8 cellular contexts compared by ENCODE assay signal in the genomic region with DNA sequence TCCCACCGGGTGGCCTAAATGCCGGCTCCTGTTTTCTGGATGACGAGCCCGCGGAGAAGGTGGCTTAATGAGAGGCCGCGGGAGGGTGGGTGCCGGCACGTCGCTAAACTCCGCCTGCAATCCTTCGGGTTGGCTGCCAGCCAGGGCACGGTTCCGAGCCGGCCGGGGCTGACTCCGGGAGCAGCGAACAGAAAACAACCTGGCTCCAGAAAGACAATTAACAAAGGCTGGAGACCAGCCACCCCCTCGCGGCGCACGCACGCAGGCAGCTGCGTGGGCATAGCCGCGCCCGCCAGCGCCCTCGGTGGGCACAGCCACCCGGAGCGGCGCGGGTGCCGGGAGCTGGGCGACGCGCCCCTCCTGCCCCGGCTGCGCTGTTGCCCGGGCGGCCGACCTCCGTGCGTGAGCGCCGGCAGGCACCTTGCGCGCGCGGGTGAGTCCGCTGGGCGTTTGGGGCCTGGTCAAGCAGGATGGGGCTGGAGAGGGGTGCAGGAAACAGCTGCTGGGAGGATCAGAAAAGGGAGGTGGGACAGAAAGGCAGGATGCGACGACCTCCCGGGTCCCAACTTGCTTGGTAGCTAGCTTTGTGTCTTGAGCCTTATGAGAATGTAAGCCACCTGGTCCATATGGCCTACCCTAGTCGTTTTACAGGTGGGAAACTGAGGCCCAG. TPM values are rescaled to one million over a fixed set of nuclear protein-coding genes. Genes with fewer than 3 reads are reported as not detected.
A peak's percentile ranks its signal among the peaks of the same experiment; 100 is the strongest.
DNase-seq lines count a peak whose midpoint lies in the region; ATAC-seq and TF ChIP-seq lines count a peak whose summit lies in the region.

A gene with protein sequence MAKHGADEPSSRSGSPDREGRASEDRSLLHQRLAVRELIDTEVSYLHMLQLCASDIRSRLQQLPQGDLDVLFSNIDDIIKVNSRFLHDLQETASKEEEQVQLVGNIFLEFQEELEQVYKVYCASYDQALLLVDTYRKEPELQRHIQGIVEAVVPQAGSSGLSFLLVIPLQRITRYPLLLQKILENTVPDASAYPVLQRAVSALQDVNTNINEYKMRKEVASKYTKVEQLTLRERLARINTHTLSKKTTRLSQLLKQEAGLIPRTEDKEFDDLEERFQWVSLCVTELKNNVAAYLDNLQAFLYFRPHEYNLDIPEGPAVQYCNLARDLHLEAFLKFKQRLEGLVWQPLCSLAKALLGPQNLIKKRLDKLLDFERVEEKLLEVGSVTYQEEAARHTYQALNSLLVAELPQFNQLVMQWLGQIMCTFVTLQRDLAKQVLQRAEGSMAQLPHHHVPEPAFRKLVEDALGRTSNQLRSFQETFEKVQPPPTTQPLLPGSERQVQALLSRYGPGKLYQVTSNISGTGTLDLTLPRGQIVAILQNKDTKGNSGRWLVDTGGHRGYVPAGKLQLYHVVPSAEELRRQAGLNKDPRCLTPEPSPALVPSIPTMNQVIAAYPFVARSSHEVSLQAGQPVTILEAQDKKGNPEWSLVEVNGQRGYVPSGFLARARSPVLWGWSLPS (plus strand): TSS at position 307 of the 670 bp plus-strand sequence. CDS start 16,272 bp downstream, outside the sequence.

- H3K9me3 ChIP-seq in Panc1 (ENCODE audit: control insufficient read depth, insufficient read depth, low read depth, low read length) (no peaks in the 10 kb centered on the region), thoracic aorta (no peaks in the 10 kb centered on the region)

- no TSS peak for BruUV-seq in Panc1 (replicated peaks; lab: Mats Ljungman, UMichigan)

- H3K27ac Mint-ChIP-seq in activated naive CD8-positive, alpha-beta T cell, result peak within 1 kb of the TSS; percentile 23

- TF ChIP-seq CTCF in Panc1 (IDR thresholded peaks at IDR 0.05) (no peak), omental fat pad (IDR thresholded peaks at IDR 0.05) (no peak), thoracic aorta (IDR thresholded peaks at IDR 0.05) (no peak)

- no peaks in the 10 kb centered on the region for H3K27me3 ChIP-seq in Panc1 (ENCODE audit: control insufficient read depth, insufficient read depth, low read length)
- no peaks in the 10 kb centered on the region for H3K27me3 ChIP-seq in thoracic aorta (replicated peaks; ENCODE audit: insufficient read depth)

- H3K36me3 ChIP-seq in Panc1 (ENCODE audit: control insufficient read depth, insufficient read depth, low read length), result no peaks in the 10 kb centered on the region
- H3K36me3 ChIP-seq in thoracic aorta, result no peaks in the 10 kb centered on the region

- H3K4me3 ChIP-seq in Panc1 (ENCODE audit: low read depth in 2 of 2, low read length in 2 of 2) (peak within 1 kb of the TSS; percentile 48 to 62), thoracic aorta (peak within 1 kb of the TSS; percentile 82)

- intact Hi-C loops in Panc1 (cut with micrococcal nuclease; ENCODE audit: unreplicated experiment), result no loop called here
- intact Hi-C loops in Right ventricle myocardium superior (cut with DNase I), result no loop called here

- DNase-seq in NCI-H2171 treated with DMSO at 0.1 percent for 48 hours (lab: John Stamatoyannopoulos, UW) (peak; percentile 30), NCI-H2171 (lab: John Stamatoyannopoulos, UW) (no peak), Panc1 (ENCODE audit: low read depth, low spot score) (no peak), Right ventricle myocardium superior (peak; percentile 95), omental fat pad (ENCODE audit: low spot score) (peak; percentile 57), thoracic aorta (ENCODE audit: low spot score) (peak; percentile 34)

- H3K9me3 Mint-ChIP-seq in activated naive CD8-positive, alpha-beta T cell (ENCODE audit: low read depth), result no peaks in the 10 kb centered on the region

- ATAC-seq in Panc1 (peak; percentile 84), Right ventricle myocardium superior (ENCODE audit: poor library complexity) (peak; percentile 90), omental fat pad (ENCODE audit: low FRiP score) (peak; percentile 81), thoracic aorta (ENCODE audit: insufficient number of reproducible peaks, low FRiP score, low read depth) (peak; percentile 41), HG03469 (IDR thresholded peaks at IDR 0.05; ENCODE audit: unreplicated experiment) (no peak)

- H3K27me3 Mint-ChIP-seq in activated naive CD8-positive, alpha-beta T cell, result peaks cover 4% of the 10 kb centered on the region

- no peaks in the 10 kb centered on the region for H3K36me3 Mint-ChIP-seq in activated naive CD8-positive, alpha-beta T cell

- in situ Hi-C loops in Panc1 (cut with HindIII; ENCODE audit: low pct_unique_long_range_greater_than_20kb, low sequenced_read_pairs), result no loop called here

- peaks cover 14% of the 10 kb centered on the region for H3K4me1 Mint-ChIP-seq in activated naive CD8-positive, alpha-beta T cell (ENCODE audit: low read depth)

- CTCF ChIA-PET in Panc1 (lab: Charles Lee), result no interaction called here

- H3K27ac ChIP-seq in Panc1 (ENCODE audit: low read length) (peak within 1 kb of the TSS; percentile 68), thoracic aorta (peak within 1 kb of the TSS; percentile 62 to 72)

- peak within 1 kb of the TSS; percentile 81 for H3K4me3 Mint-ChIP-seq in activated naive CD8-positive, alpha-beta T cell

- POLR2A ChIA-PET in Panc1 (lab: Charles Lee), result interaction anchor here (0.5 kb wide), 1 partner anchor 31 kb away, joined by 4 read pairs; no protein-coding TSS in a partner anchor

- H3K4me1 ChIP-seq in Panc1 (ENCODE audit: control insufficient read depth, insufficient read depth, low read length), result peaks cover 17% of the 10 kb centered on the region
- peaks cover 24 to 43% of the 10 kb centered on the region in 2 donors for H3K4me1 ChIP-seq in thoracic aorta (ENCODE audit: control insufficient read depth in 1 of 2, low read depth in 2 of 2)

RNA-seq across cellular contexts. Expression of the gene that starts here (rescaled TPM):
- total RNA-seq in Panc1 (2021; ENCODE audit: unreplicated experiment), result 3.2 TPM
- 4.2 TPM for polyA plus RNA-seq in Panc1 (2012; ENCODE audit: insufficient read length)
- total RNA-seq in Right ventricle myocardium superior, result 32.9 TPM
- 1 to 10 TPM; 3.1 to 8.5 (median 4.6) TPM for total RNA-seq in omental fat pad
- 10 to 100 TPM in 1 of 2 donors, 1 to 10 TPM in 1; 5.6 to 11.4 TPM for total RNA-seq in thoracic aorta

Comparison
In these comparisons a context has a peak if more than half of its experiments do, and no peak if none do; other contexts are left out.
1. DNase-seq: peak in NCI-H2171 treated with DMSO at 0.1 percent for 48 hours (single experiment), Right ventricle myocardium superior (single experiment), omental fat pad (single experiment) and thoracic aorta (single experiment); none in NCI-H2171 (single experiment) and Panc1 (single experiment).